ENCODE assay signal across 1 cellular context in the genomic region with DNA sequence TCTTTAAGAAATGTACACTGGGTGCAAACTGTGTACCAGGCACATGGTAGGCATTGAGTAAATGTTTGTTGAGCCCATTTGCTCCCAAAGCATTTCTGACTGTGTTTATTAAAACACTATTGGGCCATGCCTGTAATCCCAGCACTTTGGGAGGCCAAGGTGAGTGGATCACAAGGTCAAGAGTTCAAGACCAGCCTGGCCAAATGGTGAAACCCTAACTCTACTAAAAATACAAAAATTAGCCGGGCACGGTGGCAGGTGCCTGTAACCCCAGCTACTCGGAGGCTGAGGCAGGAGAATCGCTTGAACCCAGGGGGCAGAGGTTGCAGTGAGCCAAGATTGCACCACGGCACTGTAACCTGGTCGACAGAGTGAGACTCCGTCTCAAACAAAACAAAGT.
TF ChIP-seq lines count a peak whose summit lies in the region.

No MANE protein-coding gene starts in this region.

TF ChIP-seq in K562, 482 proteins besides CTCF, POLR2A, EP300 and RAD21:
- 0 out of 2 replicates have a peak, but pooled peaks have one; percentile 8 for TF ChIP-seq ZFX (CRISPR knock-in tag; IDR thresholded peaks at IDR 0.05)
